8 cellular contexts compared by ENCODE assay signal in the genomic region with DNA sequence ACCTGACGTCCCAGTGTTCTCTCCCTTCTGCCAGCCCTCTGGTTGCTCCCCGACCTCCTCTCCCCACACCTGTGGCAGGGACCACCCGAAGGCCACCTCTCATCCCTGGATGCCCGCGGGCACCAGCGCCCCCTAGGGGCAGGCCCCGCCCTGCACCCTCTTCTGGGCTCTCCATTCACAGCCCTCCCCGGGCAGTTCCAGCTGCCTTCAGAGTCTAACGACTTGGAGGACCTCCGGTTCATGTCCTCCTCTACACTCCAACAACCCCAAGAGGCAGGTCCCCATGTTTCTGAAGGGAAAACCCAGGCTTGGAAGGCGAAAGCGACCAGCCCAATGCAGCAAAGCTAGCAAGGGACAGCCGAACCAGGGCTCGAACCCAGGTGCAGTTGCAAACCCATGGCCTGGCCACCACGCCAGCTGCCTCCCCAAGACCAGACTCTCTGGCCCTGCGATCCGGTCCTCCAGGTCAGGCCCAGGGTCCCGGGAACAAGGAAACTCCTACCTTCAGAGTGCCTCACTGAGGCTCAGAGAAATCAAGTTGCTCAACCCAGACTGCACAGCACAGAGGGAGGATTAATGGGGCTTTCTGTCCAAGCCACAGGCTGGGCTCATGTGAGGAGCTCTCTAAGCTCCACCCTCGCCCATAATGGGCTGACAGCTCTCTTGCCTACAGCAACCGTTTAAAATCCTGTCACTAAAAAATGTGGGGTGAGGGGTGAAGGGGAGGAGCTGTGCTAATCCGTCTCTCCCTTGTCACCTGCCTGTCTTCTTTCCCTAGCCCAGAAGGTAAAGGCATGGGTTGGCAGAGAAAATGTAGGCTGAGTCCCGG.
A peak's percentile ranks its signal among the peaks of the same experiment; 100 is the strongest.
DNase-seq lines count a peak whose midpoint lies in the region; ATAC-seq and TF ChIP-seq lines count a peak whose summit lies in the region.

No MANE protein-coding gene starts in this region.

- H3K4me1 ChIP-seq in Panc1 (ENCODE audit: control insufficient read depth, insufficient read depth, low read length): peaks cover 4% of the 10 kb centered on the region

- in situ Hi-C loops in Panc1 (cut with HindIII; ENCODE audit: low pct_unique_long_range_greater_than_20kb, low sequenced_read_pairs): no loop called here

- H3K27ac Mint-ChIP-seq in chondrocyte (ENCODE audit: unreplicated experiment): no peak overlapping the region

- H3K27me3 ChIP-seq in Panc1 (ENCODE audit: control insufficient read depth, insufficient read depth, low read length) (no peaks in the 10 kb centered on the region), neural cell (ENCODE audit: insufficient read depth, low read depth, low read length) (peaks cover 5% of the 10 kb centered on the region)

- H3K9me3 ChIP-seq in Panc1 (ENCODE audit: control insufficient read depth, insufficient read depth, low read depth, low read length): no peaks in the 10 kb centered on the region
- no peaks in the 10 kb centered on the region for H3K9me3 ChIP-seq in neural cell (ENCODE audit: low read length)

- no peak overlapping the region for H2AFZ ChIP-seq in neural cell (ENCODE audit: low read depth, low read length)

- no peak overlapping the region for H3K9ac ChIP-seq in neural cell (ENCODE audit: low read length)

- POLR2A ChIA-PET in Panc1 (lab: Charles Lee): no interaction called here

- H3F3A ChIP-seq in neural cell (ENCODE audit: insufficient read depth, low read length, poor library complexity, severe bottlenecking): no peaks in the 10 kb centered on the region

- intact Hi-C loops in Panc1 (cut with micrococcal nuclease; ENCODE audit: unreplicated experiment): no loop called here

- H3K4me3 ChIP-seq in Panc1 (ENCODE audit: low read depth in 2 of 2, low read length in 2 of 2) (no peak overlapping the region), neural cell (ENCODE audit: low read length) (no peak overlapping the region)

- H3K9me3 Mint-ChIP-seq in chondrocyte (ENCODE audit: low read depth): no peaks in the 10 kb centered on the region

- no peaks in the 10 kb centered on the region for H4K20me1 ChIP-seq in neural cell (ENCODE audit: insufficient read depth)

- no peak for TF ChIP-seq EP300 in neural cell (conservative IDR thresholded peaks at IDR 0.05; ENCODE audit: poor library complexity, severe bottlenecking)

- no peaks in the 10 kb centered on the region for H3K9me2 ChIP-seq in neural cell (ENCODE audit: insufficient read depth, low read length)

- peak; percentile 40; the same call in 1 of the 2 replicates for ATAC-seq in Panc1

- TF ChIP-seq CTCF in GM12872 (IDR thresholded peaks at IDR 0.05; ENCODE audit: insufficient read depth, low read depth, low read length) (peak; percentile 80), Panc1 (IDR thresholded peaks at IDR 0.05) (peak; percentile 88), chondrocyte (IDR thresholded peaks at IDR 0.05) (peak; percentile 79), neural cell (IDR thresholded peaks at IDR 0.05; ENCODE audit: poor library complexity, severe bottlenecking) (peak; percentile 47)

- H3K79me2 ChIP-seq in neural cell (replicated peaks; ENCODE audit: insufficient read depth, low read length): no peaks in the 10 kb centered on the region

- BruUV-seq in Panc1 (replicated peaks; lab: Mats Ljungman, UMichigan): no TSS peak

- H3K27ac ChIP-seq in Panc1 (ENCODE audit: low read length) (no peak overlapping the region), neural cell (ENCODE audit: low read length) (no peak overlapping the region)

- H3K27me3 Mint-ChIP-seq in chondrocyte (ENCODE audit: low read depth): peaks cover 20% of the 10 kb centered on the region

- H3K4me3 Mint-ChIP-seq in chondrocyte (ENCODE audit: unreplicated experiment): no peak overlapping the region

- no peak for TF ChIP-seq RAD21 in neural cell (conservative IDR thresholded peaks at IDR 0.05)

- CTCF ChIA-PET in Panc1 (lab: Charles Lee): interaction anchor here (1.0 to 1.6 kb wide), 2 partner anchors 68 to 79 kb away, joined by 7 to 10 read pairs; no protein-coding TSS in a partner anchor

- no peaks in the 10 kb centered on the region for H3K36me3 Mint-ChIP-seq in chondrocyte (ENCODE audit: low read depth)

- H3K4me2 ChIP-seq in neural cell (ENCODE audit: low read length): no peak overlapping the region

- H3K4me1 Mint-ChIP-seq in chondrocyte (ENCODE audit: low read depth): peaks cover 13% of the 10 kb centered on the region

- DNase-seq in Panc1 (ENCODE audit: low read depth, low spot score) (no peak), chondrocyte (ENCODE audit: low spot score) (peak; percentile 86), DMS153 (lab: John Stamatoyannopoulos, UW) (no peak), inferior parietal cortex (ENCODE audit: extremely low spot score) (no peak), DMS153 treated with DMSO at 0.1 percent for 48 hours (lab: John Stamatoyannopoulos, UW; ENCODE audit: unreplicated experiment) (no peak), NCI-H2107 (lab: John Stamatoyannopoulos, UW) (no peak)

- no peaks in the 10 kb centered on the region for H3K36me3 ChIP-seq in Panc1 (ENCODE audit: control insufficient read depth, insufficient read depth, low read length)
- H3K36me3 ChIP-seq in neural cell (ENCODE audit: insufficient read depth, low read length): no peaks in the 10 kb centered on the region

TF ChIP-seq in neural cell, 6 proteins besides CTCF, POLR2A, EP300 and RAD21:
- TF ChIP-seq EZH2 (IDR thresholded peaks at IDR 0.05; ENCODE audit: borderline replicate concordance, insufficient read depth, low read length, poor library complexity, severe bottlenecking) (no peak), POLR2AphosphoS5 (IDR thresholded peaks at IDR 0.05) (no peak), SMC3 (conservative IDR thresholded peaks at IDR 0.05; ENCODE audit: poor library complexity) (no peak), MXI1 (conservative IDR thresholded peaks at IDR 0.05; ENCODE audit: poor library complexity, severe bottlenecking) (no peak), REST (IDR thresholded peaks at IDR 0.05; ENCODE audit: borderline replicate concordance) (no peak), TAF1 (IDR thresholded peaks at IDR 0.05; ENCODE audit: low read depth) (no peak)
TF ChIP-seq in neural cell: peak in this region for 0.
